ENCODE assay signal across 17 cellular contexts in the genomic region with DNA sequence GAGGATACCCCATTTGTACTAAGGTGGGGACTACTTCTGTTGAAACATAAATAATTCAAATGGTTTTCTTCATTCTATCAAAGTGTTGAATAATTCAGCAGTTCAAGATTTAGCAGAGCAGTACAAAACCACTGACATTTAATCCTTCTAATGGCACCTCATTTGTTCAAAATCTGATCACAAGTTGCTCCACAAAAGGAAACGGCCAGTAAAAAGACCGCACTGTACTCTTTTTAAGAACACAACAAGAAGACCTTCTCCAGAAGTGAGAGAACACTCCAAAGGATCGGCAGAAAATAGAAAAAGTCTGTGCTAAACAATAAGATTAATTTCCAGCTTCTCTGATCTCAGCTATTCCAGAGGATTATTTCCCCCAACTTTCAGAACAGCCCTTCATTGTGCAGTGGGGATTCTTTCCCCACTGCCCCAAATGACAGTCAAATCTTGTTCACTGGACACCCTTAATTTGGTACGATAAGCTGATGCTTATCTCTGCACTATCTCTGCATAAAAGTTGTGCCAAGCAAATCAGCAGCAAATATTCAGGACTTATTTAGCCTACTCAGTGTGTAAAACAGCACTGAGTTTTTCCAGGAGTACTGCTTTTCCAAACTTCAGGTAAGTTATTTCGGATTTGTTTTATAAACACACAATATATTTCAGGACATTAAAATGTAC. TPM values are rescaled to one million over a fixed set of nuclear protein-coding genes. Genes with fewer than 3 reads are reported as not detected.
DNase-seq lines count a peak whose midpoint lies in the region; ATAC-seq and TF ChIP-seq lines count a peak whose summit lies in the region.
"Had no signal": no experiment of that assay in that cellular context is flagged by ENCODE, and none has a peak within 500 bp of the region (broad histone marks: within the 10 kb centered on the region; RNA-seq: fewer than 3 reads in every experiment).

No MANE protein-coding gene starts in this region.

- H4K20me1 ChIP-seq in PC-9 (ENCODE audit: insufficient read depth): no peaks in the 10 kb centered on the region

- POLR2A ChIA-PET in PC-9 (lab: Charles Lee; ENCODE audit: unreplicated experiment): no interaction called here

- no peak overlapping the region for H3K4me2 ChIP-seq in PC-9

- H3K79me2 ChIP-seq in PC-9 (ENCODE audit: low read depth): peaks cover 29% of the 10 kb centered on the region

- peak overlapping the region; percentile 56 for H3K4me3 Mint-ChIP-seq in stimulated activated naive CD8-positive, alpha-beta T cell treated with anti-CD3 and anti-CD28 coated beads, Interleukin-15, Interleukin-2, amounts not matched to agents 100 ng/mL and 50 ng/mL, for 24 hours
- H3K4me3 Mint-ChIP-seq in endodermal cell: no peak overlapping the region

- BruUV-seq in PC-9 (replicated peaks; lab: Mats Ljungman, UMichigan): no TSS peak

- CTCF ChIA-PET in PC-9 (lab: Charles Lee): no interaction called here

- no peak overlapping the region for H3K9ac ChIP-seq in endodermal cell (ENCODE audit: extremely low read depth, low read length, poor library complexity, severe bottlenecking)

- no peak for ATAC-seq in stimulated activated naive CD8-positive, alpha-beta T cell treated with anti-CD3 and anti-CD28 coated beads, Interleukin-15, Interleukin-2, amounts not matched to agents 100 U/mL and 50 U/mL, for 24 hours
- ATAC-seq: left colon, sciatic nerve had no signal

- no peaks in the 10 kb centered on the region for H3K9me2 ChIP-seq in PC-9 (ENCODE audit: insufficient read depth)

- H3K9me3 ChIP-seq in endodermal cell (ENCODE audit: control insufficient read depth, low read length) (no peaks in the 10 kb centered on the region), PC-9 (ENCODE audit: insufficient read depth, low read depth) (no peaks in the 10 kb centered on the region)

- H3K36me3 ChIP-seq in endodermal cell (ENCODE audit: control insufficient read depth, insufficient read depth, low read length) (peaks cover 20% of the 10 kb centered on the region), PC-9 (ENCODE audit: low read depth) (no peaks in the 10 kb centered on the region)

- H3K4me1 ChIP-seq in endodermal cell (ENCODE audit: control insufficient read depth, insufficient read depth, low read length) (no peaks in the 10 kb centered on the region), PC-9 (replicated peaks; ENCODE audit: insufficient read depth) (peaks cover 9% of the 10 kb centered on the region)

- peaks cover 41% of the 10 kb centered on the region for H3K36me3 Mint-ChIP-seq in stimulated activated naive CD8-positive, alpha-beta T cell treated with anti-CD3 and anti-CD28 coated beads, Interleukin-15, Interleukin-2, amounts not matched to agents 100 ng/mL and 50 ng/mL, for 24 hours (ENCODE audit: low read depth)
- peaks cover 27% of the 10 kb centered on the region for H3K36me3 Mint-ChIP-seq in endodermal cell (ENCODE audit: low read depth)

- 74 to 77% methylated on average over 5 of the region's 5 CpGs for WGBS in endodermal cell (ENCODE audit: insufficient coverage in 1 of 2, insufficient read length in 1 of 2), 2 experiments

- no peaks in the 10 kb centered on the region for H3K27me3 ChIP-seq in endodermal cell (ENCODE audit: control insufficient read depth, insufficient read depth, low read length, poor library complexity, severe bottlenecking)
- no peaks in the 10 kb centered on the region for H3K27me3 ChIP-seq in PC-9 (ENCODE audit: insufficient read depth, low read depth)

- peaks cover 75% of the 10 kb centered on the region for H3K4me1 Mint-ChIP-seq in stimulated activated naive CD8-positive, alpha-beta T cell treated with anti-CD3 and anti-CD28 coated beads, Interleukin-15, Interleukin-2, amounts not matched to agents 100 ng/mL and 50 ng/mL, for 24 hours (ENCODE audit: low read depth)
- H3K4me1 Mint-ChIP-seq in endodermal cell: peaks cover 5% of the 10 kb centered on the region

- no peak overlapping the region for H2AFZ ChIP-seq in PC-9

- intact Hi-C loops in PC-9 (cut with micrococcal nuclease; ENCODE audit: unreplicated experiment): no loop called here

- H3K4me3 ChIP-seq in endodermal cell (ENCODE audit: low read length) (no peak overlapping the region), PC-9 (no peak overlapping the region)

- H3K27me3 Mint-ChIP-seq in stimulated activated naive CD8-positive, alpha-beta T cell treated with anti-CD3 and anti-CD28 coated beads, Interleukin-15, Interleukin-2, amounts not matched to agents 100 ng/mL and 50 ng/mL, for 24 hours: no peaks in the 10 kb centered on the region
- no peaks in the 10 kb centered on the region for H3K27me3 Mint-ChIP-seq in endodermal cell (ENCODE audit: insufficient read depth)

- no peak for DNase-seq in stimulated activated naive CD8-positive, alpha-beta T cell treated with anti-CD3 and anti-CD28 coated beads, Interleukin-15, Interleukin-2, amounts not matched to agents 100 U/mL and 50 U/mL, for 24 hours
- DNase-seq in foreskin melanocyte: peak; percentile 14
- DNase-seq in endodermal cell: no peak
- no peak for DNase-seq in PC-9
- DNase-seq in NCI-H1930 (lab: John Stamatoyannopoulos, UW): no peak
- no peak for DNase-seq in H4 (ENCODE audit: low spot score)
- DNase-seq: activated CD4-positive, CD25-positive, alpha-beta regulatory T cell treated with anti-CD3 and anti-CD28 coated beads, Interleukin-2, amount 50 U/mL, for 72 hours; activated T-cell treated with anti-CD3 and anti-CD28 coated beads, Interleukin-2, amount 50 U/mL, for 1 hour; anterior cingulate cortex; left colon; MM.1S; NCI-H2081; NCI-H510A treated with DMSO at 0.1 percent for 48 hours; SHP77 treated with DMSO at 0.1 percent for 48 hours had no signal

- TF ChIP-seq CTCF in VCaP (conservative IDR thresholded peaks at IDR 0.05): no peak
- no peak for TF ChIP-seq CTCF in endodermal cell (conservative IDR thresholded peaks at IDR 0.05)
- no peak for TF ChIP-seq CTCF in PC-9 (conservative IDR thresholded peaks at IDR 0.05)

- H3K27ac ChIP-seq in VCaP: peak overlapping the region; percentile 93
- no peak overlapping the region for H3K27ac ChIP-seq in endodermal cell (ENCODE audit: low read depth, low read length)
- no peak overlapping the region for H3K27ac ChIP-seq in PC-9

- no peaks in the 10 kb centered on the region for H3F3A ChIP-seq in PC-9 (ENCODE audit: insufficient read depth, low read depth)

- no peaks in the 10 kb centered on the region for H3K9me3 Mint-ChIP-seq in stimulated activated naive CD8-positive, alpha-beta T cell treated with anti-CD3 and anti-CD28 coated beads, Interleukin-15, Interleukin-2, amounts not matched to agents 100 ng/mL and 50 ng/mL, for 24 hours
- H3K9me3 Mint-ChIP-seq in endodermal cell: no peaks in the 10 kb centered on the region

- peak overlapping the region; percentile 49 for H3K27ac Mint-ChIP-seq in stimulated activated naive CD8-positive, alpha-beta T cell treated with anti-CD3 and anti-CD28 coated beads, Interleukin-15, Interleukin-2, amounts not matched to agents 100 ng/mL and 50 ng/mL, for 24 hours
- no peak overlapping the region for H3K27ac Mint-ChIP-seq in endodermal cell

RNA-seq across cellular contexts. Expression of a gene that starts 5.2 kb away (rescaled TPM):
- total RNA-seq in endodermal cell (10 to 100 TPM; 68.4 to 85.3 TPM), PC-9 (2021) (46.9 and 58.5 TPM in 2 replicates)
- polyA plus RNA-seq in endodermal cell (2013, experiment 1 of 2): 50.8 TPM
- polyA plus RNA-seq in endodermal cell (2013, experiment 2 of 2): 62.6 TPM
- total RNA-seq in H4 (2014; rRNA removed; shearing (Covaris generic)): 61.8 and 71.1 TPM in 2 replicates

RNA-seq across cellular contexts. Expression of a gene that starts 5.5 kb away (rescaled TPM):
- 10 to 100 TPM; 16.2 to 19.3 TPM for total RNA-seq in endodermal cell
- 14.1 TPM for polyA plus RNA-seq in endodermal cell (2013, experiment 1 of 2)
- polyA plus RNA-seq in endodermal cell (2013, experiment 2 of 2): 17.1 TPM
- total RNA-seq in PC-9 (2021): 18.6 and 19.4 TPM in 2 replicates
- total RNA-seq in H4 (2014; rRNA removed; shearing (Covaris generic)): 15.3 and 23.8 TPM in 2 replicates

RNA-seq across cellular contexts. Expression of a gene that starts 43.9 kb away (rescaled TPM):
- total RNA-seq in endodermal cell (100 to 1,000 TPM; 102 to 127 TPM), PC-9 (2021) (59.8 and 61.7 TPM in 2 replicates)
- polyA plus RNA-seq in endodermal cell (2013, experiment 1 of 2): 197 TPM
- 198 TPM for polyA plus RNA-seq in endodermal cell (2013, experiment 2 of 2)
- total RNA-seq in H4 (2014; rRNA removed; shearing (Covaris generic)): 287 and 344 TPM in 2 replicates
